ENCODE assay signal across 16 cellular contexts in genomic region chr6:42307141-42307470, GRCh38.
DNase-seq lines count a peak whose midpoint lies in the region; ATAC-seq and TF ChIP-seq lines count a peak whose summit lies in the region.
"Had no signal": no experiment of that assay in that cellular context is flagged by ENCODE, and none has a peak within 500 bp of the region (broad histone marks: within the 10 kb centered on the region; RNA-seq: fewer than 3 reads in every experiment).

No MANE protein-coding gene starts in this region.

- no peak overlapping the region for H3K4me3 Mint-ChIP-seq in nephron
- H3K4me3 Mint-ChIP-seq: CD14-positive monocyte; CD4-positive, alpha-beta memory T cell; GM23338 had no signal

- H3K4me1 ChIP-seq in mammary epithelial cell (ENCODE audit: insufficient read depth, low read length) (no peaks in the 10 kb centered on the region), breast epithelium (no peaks in the 10 kb centered on the region), body of pancreas (peaks cover 18% of the 10 kb centered on the region), gastroesophageal sphincter (peaks cover 0 to 19% (median 0%) of the 10 kb centered on the region in 3 donors)
- H3K4me1 ChIP-seq: BLaER1 had no signal

- H3K27ac ChIP-seq in mammary epithelial cell (ENCODE audit: insufficient read depth, low read depth, low read length) (no peak overlapping the region), breast epithelium (no peak overlapping the region), body of pancreas (peak overlapping the region in 3 of 4 donors; percentile 60 to 68 (median 64)), gastroesophageal sphincter (no peak overlapping the region)
- H3K27ac ChIP-seq: BLaER1, HL-60 had no signal

- H3K9ac ChIP-seq in mammary epithelial cell (ENCODE audit: insufficient read depth, low read length): no peak overlapping the region
- H3K9ac ChIP-seq: BLaER1 had no signal

- peak overlapping the region in 2 of 3 experiments; percentile 53 to 58 for H3K27ac Mint-ChIP-seq in nephron
- H3K27ac Mint-ChIP-seq: GM23338 had no signal

- DNase-seq in mammary epithelial cell: peak; percentile 19
- DNase-seq in breast epithelium (ENCODE audit: low spot score in 2 of 2): no peak
- DNase-seq in body of pancreas: no peak
- no peak for DNase-seq in NCI-H1436 (lab: John Stamatoyannopoulos, UW)
- no peak for DNase-seq in mesenteric fat pad (ENCODE audit: low spot score)
- no peak for DNase-seq in NCI-H1092 (lab: John Stamatoyannopoulos, UW)
- DNase-seq: 8988T; CD4-positive, alpha-beta memory T cell; COR-L47; HCEC 1CT had no signal

- BruUV-seq in mammary epithelial cell (replicated peaks; lab: Mats Ljungman, UMichigan): no TSS peak

- no peak for TF ChIP-seq CTCF in mammary epithelial cell (conservative IDR thresholded peaks at IDR 0.05 in 1 of 2, IDR thresholded peaks at IDR 0.05 in 1 of 2; ENCODE audit: extremely low read depth in 1 of 2, insufficient read depth in 1 of 2, low read depth in 1 of 2, low read length in 2 of 2)
- no peak for TF ChIP-seq CTCF in breast epithelium (IDR thresholded peaks at IDR 0.05)
- TF ChIP-seq CTCF in body of pancreas (IDR thresholded peaks at IDR 0.05): no peak
- TF ChIP-seq CTCF in nephron (IDR thresholded peaks at IDR 0.05; ENCODE audit: unreplicated experiment in 3 of 3): no peak
- TF ChIP-seq CTCF in gastroesophageal sphincter (IDR thresholded peaks at IDR 0.05): no peak

- in situ Hi-C loops in mammary epithelial cell (cut with MboI; ENCODE audit: low sequenced_read_pairs in 2 of 2): no loop called here

- H3K9me3 ChIP-seq in mammary epithelial cell (replicated peaks; ENCODE audit: insufficient read depth, low read length) (no peaks in the 10 kb centered on the region), breast epithelium (no peaks in the 10 kb centered on the region), body of pancreas (no peaks in the 10 kb centered on the region), gastroesophageal sphincter (no peaks in the 10 kb centered on the region)
- H3K9me3 ChIP-seq: BLaER1 had no signal

- intact Hi-C loops in mammary epithelial cell (cut with micrococcal nuclease) (no loop called here), breast epithelium (cut with DNase I; ENCODE audit: low total_unique reads) (no loop called here), body of pancreas (cut with DNase I) (no loop called here)

- H3K4me1 Mint-ChIP-seq in nephron: peaks cover 30% of the 10 kb centered on the region

- H4K20me1 ChIP-seq in mammary epithelial cell (ENCODE audit: insufficient read depth, low read length): no peaks in the 10 kb centered on the region

- H3K4me3 ChIP-seq in mammary epithelial cell (replicated peaks in 1 of 3; ENCODE audit: insufficient read depth in 1 of 3, low read depth in 2 of 3, low read length in 3 of 3) (no peak overlapping the region), breast epithelium (no peak overlapping the region), body of pancreas (no peak overlapping the region), gastroesophageal sphincter (no peak overlapping the region)
- H3K4me3 ChIP-seq: BLaER1, GM23338 had no signal

- ATAC-seq in body of pancreas (no peak), gastroesophageal sphincter (no peak)
- ATAC-seq: GM23338 had no signal

- H3K79me2 ChIP-seq in mammary epithelial cell (ENCODE audit: insufficient read depth, low read length): no peaks in the 10 kb centered on the region

- no peak overlapping the region for H3K4me2 ChIP-seq in mammary epithelial cell (ENCODE audit: insufficient read depth, low read depth, low read length)
- H3K4me2 ChIP-seq: BLaER1, GM23338 had no signal

- no peak overlapping the region for H2AFZ ChIP-seq in mammary epithelial cell (ENCODE audit: low read depth, low read length)
- H2AFZ ChIP-seq: GM23338 had no signal

- TF ChIP-seq POLR2A in breast epithelium (IDR thresholded peaks at IDR 0.05) (no peak), body of pancreas (IDR thresholded peaks at IDR 0.05) (no peak), gastroesophageal sphincter (IDR thresholded peaks at IDR 0.05) (no peak)

- dilution Hi-C loops in mammary epithelial cell (cut with HindIII; ENCODE audit: low sequenced_read_pairs): no loop called here

- no peaks in the 10 kb centered on the region for H3K9me3 Mint-ChIP-seq in nephron
- H3K9me3 Mint-ChIP-seq: CD14-positive monocyte; CD4-positive, alpha-beta memory T cell; GM23338 had no signal

- H3K27me3 ChIP-seq in mammary epithelial cell (ENCODE audit: insufficient read depth, low read length) (no peaks in the 10 kb centered on the region), breast epithelium (no peaks in the 10 kb centered on the region), body of pancreas (no peaks in the 10 kb centered on the region), gastroesophageal sphincter (no peaks in the 10 kb centered on the region)
- H3K27me3 ChIP-seq: BLaER1 had no signal

- no peaks in the 10 kb centered on the region for H3K27me3 Mint-ChIP-seq in nephron (ENCODE audit: low read depth)
- H3K27me3 Mint-ChIP-seq: CD4-positive, alpha-beta memory T cell had no signal

- H3K36me3 Mint-ChIP-seq in nephron (ENCODE audit: low read depth): no peaks in the 10 kb centered on the region

- CTCF ChIA-PET in mammary epithelial cell (lab: Charles Lee; ENCODE audit: low non-redundant PET): no interaction called here

- 40% methylated on average over 2 of the region's 2 CpGs for WGBS in mammary epithelial cell (ENCODE audit: low coverage, missing lambda C conversion rate)
- 15 to 25% methylated on average over 2 of the region's 2 CpGs for WGBS in body of pancreas, 2 donors
- 65 to 72% methylated on average over 2 of the region's 2 CpGs for WGBS in gastroesophageal sphincter (ENCODE audit: low coverage in 1 of 2), 2 donors

- no peak for TF ChIP-seq EP300 in gastroesophageal sphincter (IDR thresholded peaks at IDR 0.05)

- no peaks in the 10 kb centered on the region for H3K36me3 ChIP-seq in mammary epithelial cell (ENCODE audit: insufficient read depth, low read length)
- no peaks in the 10 kb centered on the region for H3K36me3 ChIP-seq in breast epithelium
- H3K36me3 ChIP-seq in body of pancreas (replicated peaks in 1 of 2; ENCODE audit: insufficient read depth in 1 of 2, low read depth in 2 of 2): no peaks in the 10 kb centered on the region
- H3K36me3 ChIP-seq in gastroesophageal sphincter: no peaks in the 10 kb centered on the region

Comparison
In these comparisons a context has a peak if more than half of its experiments do, and no peak if none do; other contexts are left out.
1. H3K27ac ChIP-seq: peak in body of pancreas (3 of 4); none in mammary epithelial cell (single experiment), breast epithelium (0 of 2) and gastroesophageal sphincter (0 of 4).